In the genomic region with DNA sequence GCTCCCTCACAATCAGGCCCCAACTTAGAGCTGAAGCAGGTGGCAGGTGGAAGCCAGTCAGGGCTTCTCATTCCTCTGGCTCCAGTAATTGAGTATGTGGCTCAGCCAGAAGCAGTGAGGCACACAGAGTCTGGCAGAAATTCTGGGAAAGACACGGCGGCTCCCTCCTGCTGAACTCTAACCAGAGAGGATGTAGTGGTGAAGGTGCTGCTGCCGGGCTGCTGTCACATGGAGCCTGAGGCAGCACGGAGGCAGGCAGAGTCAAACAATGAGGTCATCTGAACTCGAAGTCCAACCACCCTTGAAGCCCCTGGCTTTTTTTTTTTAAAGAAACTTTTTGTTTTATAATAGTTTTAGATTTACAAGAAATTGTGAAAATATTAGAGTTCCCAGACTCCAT, we compare ENCODE assay signal across 1 cellular context.
A peak's percentile ranks its signal among the peaks of the same experiment; 100 is the strongest.
TF ChIP-seq lines count a peak whose summit lies in the region.

No MANE protein-coding gene starts in this region.

TF ChIP-seq in HepG2, 621 proteins besides CTCF, POLR2A, EP300 and RAD21 (continued from another document and continues in another):
- TF ChIP-seq, protein P1, sequence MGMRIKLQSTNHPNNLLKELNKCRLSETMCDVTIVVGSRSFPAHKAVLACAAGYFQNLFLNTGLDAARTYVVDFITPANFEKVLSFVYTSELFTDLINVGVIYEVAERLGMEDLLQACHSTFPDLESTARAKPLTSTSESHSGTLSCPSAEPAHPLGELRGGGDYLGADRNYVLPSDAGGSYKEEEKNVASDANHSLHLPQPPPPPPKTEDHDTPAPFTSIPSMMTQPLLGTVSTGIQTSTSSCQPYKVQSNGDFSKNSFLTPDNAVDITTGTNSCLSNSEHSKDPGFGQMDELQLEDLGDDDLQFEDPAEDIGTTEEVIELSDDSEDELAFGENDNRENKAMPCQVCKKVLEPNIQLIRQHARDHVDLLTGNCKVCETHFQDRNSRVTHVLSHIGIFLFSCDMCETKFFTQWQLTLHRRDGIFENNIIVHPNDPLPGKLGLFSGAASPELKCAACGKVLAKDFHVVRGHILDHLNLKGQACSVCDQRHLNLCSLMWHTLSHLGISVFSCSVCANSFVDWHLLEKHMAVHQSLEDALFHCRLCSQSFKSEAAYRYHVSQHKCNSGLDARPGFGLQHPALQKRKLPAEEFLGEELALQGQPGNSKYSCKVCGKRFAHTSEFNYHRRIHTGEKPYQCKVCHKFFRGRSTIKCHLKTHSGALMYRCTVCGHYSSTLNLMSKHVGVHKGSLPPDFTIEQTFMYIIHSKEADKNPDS (CRISPR knock-in tag; IDR thresholded peaks at IDR 0.05) = 0 out of 2 replicates have a peak, but pooled peaks have one; percentile 33
- no peak for TF ChIP-seq ZIK1 (CRISPR knock-in tag; IDR thresholded peaks at IDR 0.05; ENCODE audit: borderline replicate concordance, low read depth)
- TF ChIP-seq ZNF709 (CRISPR knock-in tag; IDR thresholded peaks at IDR 0.05) = no peak
- TF ChIP-seq ZFX (CRISPR knock-in tag; IDR thresholded peaks at IDR 0.05; ENCODE audit: low read depth) = 0 out of 2 replicates have a peak, but pooled peaks have one; percentile 19
- TF ChIP-seq AKAP8 (CRISPR knock-in tag; IDR thresholded peaks at IDR 0.05) = no peak
- TF ChIP-seq ERF (CRISPR knock-in tag; IDR thresholded peaks at IDR 0.05) = peak; percentile 59; the same call in 1 of the 2 replicates
- TF ChIP-seq ZNF652 (CRISPR knock-in tag; IDR thresholded peaks at IDR 0.05; ENCODE audit: borderline replicate concordance, low read depth) = peak; percentile 76
- TF ChIP-seq, protein P2, sequence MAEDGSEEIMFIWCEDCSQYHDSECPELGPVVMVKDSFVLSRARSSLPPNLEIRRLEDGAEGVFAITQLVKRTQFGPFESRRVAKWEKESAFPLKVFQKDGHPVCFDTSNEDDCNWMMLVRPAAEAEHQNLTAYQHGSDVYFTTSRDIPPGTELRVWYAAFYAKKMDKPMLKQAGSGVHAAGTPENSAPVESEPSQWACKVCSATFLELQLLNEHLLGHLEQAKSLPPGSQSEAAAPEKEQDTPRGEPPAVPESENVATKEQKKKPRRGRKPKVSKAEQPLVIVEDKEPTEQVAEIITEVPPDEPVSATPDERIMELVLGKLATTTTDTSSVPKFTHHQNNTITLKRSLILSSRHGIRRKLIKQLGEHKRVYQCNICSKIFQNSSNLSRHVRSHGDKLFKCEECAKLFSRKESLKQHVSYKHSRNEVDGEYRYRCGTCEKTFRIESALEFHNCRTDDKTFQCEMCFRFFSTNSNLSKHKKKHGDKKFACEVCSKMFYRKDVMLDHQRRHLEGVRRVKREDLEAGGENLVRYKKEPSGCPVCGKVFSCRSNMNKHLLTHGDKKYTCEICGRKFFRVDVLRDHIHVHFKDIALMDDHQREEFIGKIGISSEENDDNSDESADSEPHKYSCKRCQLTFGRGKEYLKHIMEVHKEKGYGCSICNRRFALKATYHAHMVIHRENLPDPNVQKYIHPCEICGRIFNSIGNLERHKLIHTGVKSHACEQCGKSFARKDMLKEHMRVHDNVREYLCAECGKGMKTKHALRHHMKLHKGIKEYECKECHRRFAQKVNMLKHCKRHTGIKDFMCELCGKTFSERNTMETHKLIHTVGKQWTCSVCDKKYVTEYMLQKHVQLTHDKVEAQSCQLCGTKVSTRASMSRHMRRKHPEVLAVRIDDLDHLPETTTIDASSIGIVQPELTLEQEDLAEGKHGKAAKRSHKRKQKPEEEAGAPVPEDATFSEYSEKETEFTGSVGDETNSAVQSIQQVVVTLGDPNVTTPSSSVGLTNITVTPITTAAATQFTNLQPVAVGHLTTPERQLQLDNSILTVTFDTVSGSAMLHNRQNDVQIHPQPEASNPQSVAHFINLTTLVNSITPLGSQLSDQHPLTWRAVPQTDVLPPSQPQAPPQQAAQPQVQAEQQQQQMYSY (CRISPR knock-in tag; IDR thresholded peaks at IDR 0.05) = no peak
- TF ChIP-seq, protein P3, sequence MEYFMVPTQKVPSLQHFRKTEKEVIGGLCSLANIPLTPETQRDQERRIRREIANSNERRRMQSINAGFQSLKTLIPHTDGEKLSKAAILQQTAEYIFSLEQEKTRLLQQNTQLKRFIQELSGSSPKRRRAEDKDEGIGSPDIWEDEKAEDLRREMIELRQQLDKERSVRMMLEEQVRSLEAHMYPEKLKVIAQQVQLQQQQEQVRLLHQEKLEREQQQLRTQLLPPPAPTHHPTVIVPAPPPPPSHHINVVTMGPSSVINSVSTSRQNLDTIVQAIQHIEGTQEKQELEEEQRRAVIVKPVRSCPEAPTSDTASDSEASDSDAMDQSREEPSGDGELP (IDR thresholded peaks at IDR 0.05; ENCODE audit: borderline replicate concordance, low read depth) = peak; percentile 54; the same call in 1 of the 2 replicates
- TF ChIP-seq, protein P4, sequence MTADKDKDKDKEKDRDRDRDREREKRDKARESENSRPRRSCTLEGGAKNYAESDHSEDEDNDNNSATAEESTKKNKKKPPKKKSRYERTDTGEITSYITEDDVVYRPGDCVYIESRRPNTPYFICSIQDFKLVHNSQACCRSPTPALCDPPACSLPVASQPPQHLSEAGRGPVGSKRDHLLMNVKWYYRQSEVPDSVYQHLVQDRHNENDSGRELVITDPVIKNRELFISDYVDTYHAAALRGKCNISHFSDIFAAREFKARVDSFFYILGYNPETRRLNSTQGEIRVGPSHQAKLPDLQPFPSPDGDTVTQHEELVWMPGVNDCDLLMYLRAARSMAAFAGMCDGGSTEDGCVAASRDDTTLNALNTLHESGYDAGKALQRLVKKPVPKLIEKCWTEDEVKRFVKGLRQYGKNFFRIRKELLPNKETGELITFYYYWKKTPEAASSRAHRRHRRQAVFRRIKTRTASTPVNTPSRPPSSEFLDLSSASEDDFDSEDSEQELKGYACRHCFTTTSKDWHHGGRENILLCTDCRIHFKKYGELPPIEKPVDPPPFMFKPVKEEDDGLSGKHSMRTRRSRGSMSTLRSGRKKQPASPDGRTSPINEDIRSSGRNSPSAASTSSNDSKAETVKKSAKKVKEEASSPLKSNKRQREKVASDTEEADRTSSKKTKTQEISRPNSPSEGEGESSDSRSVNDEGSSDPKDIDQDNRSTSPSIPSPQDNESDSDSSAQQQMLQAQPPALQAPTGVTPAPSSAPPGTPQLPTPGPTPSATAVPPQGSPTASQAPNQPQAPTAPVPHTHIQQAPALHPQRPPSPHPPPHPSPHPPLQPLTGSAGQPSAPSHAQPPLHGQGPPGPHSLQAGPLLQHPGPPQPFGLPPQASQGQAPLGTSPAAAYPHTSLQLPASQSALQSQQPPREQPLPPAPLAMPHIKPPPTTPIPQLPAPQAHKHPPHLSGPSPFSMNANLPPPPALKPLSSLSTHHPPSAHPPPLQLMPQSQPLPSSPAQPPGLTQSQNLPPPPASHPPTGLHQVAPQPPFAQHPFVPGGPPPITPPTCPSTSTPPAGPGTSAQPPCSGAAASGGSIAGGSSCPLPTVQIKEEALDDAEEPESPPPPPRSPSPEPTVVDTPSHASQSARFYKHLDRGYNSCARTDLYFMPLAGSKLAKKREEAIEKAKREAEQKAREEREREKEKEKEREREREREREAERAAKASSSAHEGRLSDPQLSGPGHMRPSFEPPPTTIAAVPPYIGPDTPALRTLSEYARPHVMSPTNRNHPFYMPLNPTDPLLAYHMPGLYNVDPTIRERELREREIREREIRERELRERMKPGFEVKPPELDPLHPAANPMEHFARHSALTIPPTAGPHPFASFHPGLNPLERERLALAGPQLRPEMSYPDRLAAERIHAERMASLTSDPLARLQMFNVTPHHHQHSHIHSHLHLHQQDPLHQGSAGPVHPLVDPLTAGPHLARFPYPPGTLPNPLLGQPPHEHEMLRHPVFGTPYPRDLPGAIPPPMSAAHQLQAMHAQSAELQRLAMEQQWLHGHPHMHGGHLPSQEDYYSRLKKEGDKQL (CRISPR knock-in tag; IDR thresholded peaks at IDR 0.05; ENCODE audit: low read depth) = 0 out of 2 replicates have a peak, but pooled peaks have one; percentile 17
- no peak for TF ChIP-seq ZSCAN29 (CRISPR knock-in tag; conservative IDR thresholded peaks at IDR 0.05)
- 0 out of 2 replicates have a peak, but pooled peaks have one; percentile 47 for TF ChIP-seq ZNF335 (CRISPR knock-in tag; IDR thresholded peaks at IDR 0.05)
- TF ChIP-seq, protein P5, sequence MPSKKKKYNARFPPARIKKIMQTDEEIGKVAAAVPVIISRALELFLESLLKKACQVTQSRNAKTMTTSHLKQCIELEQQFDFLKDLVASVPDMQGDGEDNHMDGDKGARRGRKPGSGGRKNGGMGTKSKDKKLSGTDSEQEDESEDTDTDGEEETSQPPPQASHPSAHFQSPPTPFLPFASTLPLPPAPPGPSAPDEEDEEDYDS (CRISPR knock-in tag; IDR thresholded peaks at IDR 0.05) = 0 out of 2 replicates have a peak, but pooled peaks have one; percentile 31
- TF ChIP-seq ZNF562 (CRISPR knock-in tag; IDR thresholded peaks at IDR 0.05; ENCODE audit: borderline replicate concordance) = no peak
- TF ChIP-seq MIER3 (CRISPR knock-in tag; IDR thresholded peaks at IDR 0.05; ENCODE audit: borderline replicate concordance) = no peak
- TF ChIP-seq ZNF430 (CRISPR knock-in tag; IDR thresholded peaks at IDR 0.05) = peak; percentile 64; the same call in 1 of the 2 replicates
- TF ChIP-seq FOSL2 (CRISPR knock-in tag; IDR thresholded peaks at IDR 0.05) = peak; percentile 50
- peak; percentile 42; the same call in 1 of the 2 replicates for TF ChIP-seq DMAP1 (CRISPR knock-in tag; IDR thresholded peaks at IDR 0.05)
- no peak for TF ChIP-seq NFIB (CRISPR knock-in tag; IDR thresholded peaks at IDR 0.05; ENCODE audit: borderline replicate concordance)
- TF ChIP-seq ZNF766 (CRISPR knock-in tag; IDR thresholded peaks at IDR 0.05; ENCODE audit: borderline replicate concordance) = no peak
- TF ChIP-seq FOXK1 (CRISPR knock-in tag; IDR thresholded peaks at IDR 0.05; ENCODE audit: borderline replicate concordance, low read depth) = no peak
- TF ChIP-seq ZNF33B (CRISPR knock-in tag; IDR thresholded peaks at IDR 0.05) = no peak
- peak; percentile 52; the same call in 1 of the 2 replicates for TF ChIP-seq KMT2B (CRISPR knock-in tag; IDR thresholded peaks at IDR 0.05)
- TF ChIP-seq TEAD3 (CRISPR knock-in tag; optimal IDR thresholded peaks at IDR 0.05; ENCODE audit: borderline replicate concordance) = no peak
- 0 out of 2 replicates have a peak, but pooled peaks have one; percentile 22 for TF ChIP-seq BCL6 (CRISPR knock-in tag; IDR thresholded peaks at IDR 0.05)
- no peak for TF ChIP-seq CBX1 (IDR thresholded peaks at IDR 0.05; ENCODE audit: low read depth)
- TF ChIP-seq MATR3 (CRISPR knock-in tag; IDR thresholded peaks at IDR 0.05) = no peak
- TF ChIP-seq MED13 (CRISPR knock-in tag; IDR thresholded peaks at IDR 0.05) = no peak
- TF ChIP-seq, protein P6, sequence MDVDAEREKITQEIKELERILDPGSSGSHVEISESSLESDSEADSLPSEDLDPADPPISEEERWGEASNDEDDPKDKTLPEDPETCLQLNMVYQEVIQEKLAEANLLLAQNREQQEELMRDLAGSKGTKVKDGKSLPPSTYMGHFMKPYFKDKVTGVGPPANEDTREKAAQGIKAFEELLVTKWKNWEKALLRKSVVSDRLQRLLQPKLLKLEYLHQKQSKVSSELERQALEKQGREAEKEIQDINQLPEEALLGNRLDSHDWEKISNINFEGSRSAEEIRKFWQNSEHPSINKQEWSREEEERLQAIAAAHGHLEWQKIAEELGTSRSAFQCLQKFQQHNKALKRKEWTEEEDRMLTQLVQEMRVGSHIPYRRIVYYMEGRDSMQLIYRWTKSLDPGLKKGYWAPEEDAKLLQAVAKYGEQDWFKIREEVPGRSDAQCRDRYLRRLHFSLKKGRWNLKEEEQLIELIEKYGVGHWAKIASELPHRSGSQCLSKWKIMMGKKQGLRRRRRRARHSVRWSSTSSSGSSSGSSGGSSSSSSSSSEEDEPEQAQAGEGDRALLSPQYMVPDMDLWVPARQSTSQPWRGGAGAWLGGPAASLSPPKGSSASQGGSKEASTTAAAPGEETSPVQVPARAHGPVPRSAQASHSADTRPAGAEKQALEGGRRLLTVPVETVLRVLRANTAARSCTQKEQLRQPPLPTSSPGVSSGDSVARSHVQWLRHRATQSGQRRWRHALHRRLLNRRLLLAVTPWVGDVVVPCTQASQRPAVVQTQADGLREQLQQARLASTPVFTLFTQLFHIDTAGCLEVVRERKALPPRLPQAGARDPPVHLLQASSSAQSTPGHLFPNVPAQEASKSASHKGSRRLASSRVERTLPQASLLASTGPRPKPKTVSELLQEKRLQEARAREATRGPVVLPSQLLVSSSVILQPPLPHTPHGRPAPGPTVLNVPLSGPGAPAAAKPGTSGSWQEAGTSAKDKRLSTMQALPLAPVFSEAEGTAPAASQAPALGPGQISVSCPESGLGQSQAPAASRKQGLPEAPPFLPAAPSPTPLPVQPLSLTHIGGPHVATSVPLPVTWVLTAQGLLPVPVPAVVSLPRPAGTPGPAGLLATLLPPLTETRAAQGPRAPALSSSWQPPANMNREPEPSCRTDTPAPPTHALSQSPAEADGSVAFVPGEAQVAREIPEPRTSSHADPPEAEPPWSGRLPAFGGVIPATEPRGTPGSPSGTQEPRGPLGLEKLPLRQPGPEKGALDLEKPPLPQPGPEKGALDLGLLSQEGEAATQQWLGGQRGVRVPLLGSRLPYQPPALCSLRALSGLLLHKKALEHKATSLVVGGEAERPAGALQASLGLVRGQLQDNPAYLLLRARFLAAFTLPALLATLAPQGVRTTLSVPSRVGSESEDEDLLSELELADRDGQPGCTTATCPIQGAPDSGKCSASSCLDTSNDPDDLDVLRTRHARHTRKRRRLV (CRISPR knock-in tag; IDR thresholded peaks at IDR 0.05) = no peak
- TF ChIP-seq, protein P7, sequence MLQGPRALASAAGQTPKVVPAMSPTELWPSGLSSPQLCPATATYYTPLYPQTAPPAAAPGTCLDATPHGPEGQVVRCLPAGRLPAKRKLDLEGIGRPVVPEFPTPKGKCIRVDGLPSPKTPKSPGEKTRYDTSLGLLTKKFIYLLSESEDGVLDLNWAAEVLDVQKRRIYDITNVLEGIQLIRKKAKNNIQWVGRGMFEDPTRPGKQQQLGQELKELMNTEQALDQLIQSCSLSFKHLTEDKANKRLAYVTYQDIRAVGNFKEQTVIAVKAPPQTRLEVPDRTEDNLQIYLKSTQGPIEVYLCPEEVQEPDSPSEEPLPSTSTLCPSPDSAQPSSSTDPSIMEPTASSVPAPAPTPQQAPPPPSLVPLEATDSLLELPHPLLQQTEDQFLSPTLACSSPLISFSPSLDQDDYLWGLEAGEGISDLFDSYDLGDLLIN (CRISPR knock-in tag; IDR thresholded peaks at IDR 0.05; ENCODE audit: borderline replicate concordance) = no peak
- no peak for TF ChIP-seq NR3C1 (CRISPR knock-in tag; IDR thresholded peaks at IDR 0.05)
- TF ChIP-seq ZFP36L1 (CRISPR knock-in tag; IDR thresholded peaks at IDR 0.05) = no peak
- TF ChIP-seq ZFY (CRISPR knock-in tag; IDR thresholded peaks at IDR 0.05) = peak; percentile 29; the same call in 1 of the 2 replicates
- TF ChIP-seq MYC (CRISPR knock-in tag; IDR thresholded peaks at IDR 0.05; ENCODE audit: borderline replicate concordance) = peak; percentile 79; the same call in 1 of the 2 replicates
- no peak for TF ChIP-seq ZNF124 (CRISPR knock-in tag; IDR thresholded peaks at IDR 0.05)
- TF ChIP-seq, protein P8, sequence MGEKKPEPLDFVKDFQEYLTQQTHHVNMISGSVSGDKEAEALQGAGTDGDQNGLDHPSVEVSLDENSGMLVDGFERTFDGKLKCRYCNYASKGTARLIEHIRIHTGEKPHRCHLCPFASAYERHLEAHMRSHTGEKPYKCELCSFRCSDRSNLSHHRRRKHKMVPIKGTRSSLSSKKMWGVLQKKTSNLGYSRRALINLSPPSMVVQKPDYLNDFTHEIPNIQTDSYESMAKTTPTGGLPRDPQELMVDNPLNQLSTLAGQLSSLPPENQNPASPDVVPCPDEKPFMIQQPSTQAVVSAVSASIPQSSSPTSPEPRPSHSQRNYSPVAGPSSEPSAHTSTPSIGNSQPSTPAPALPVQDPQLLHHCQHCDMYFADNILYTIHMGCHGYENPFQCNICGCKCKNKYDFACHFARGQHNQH (CRISPR knock-in tag; IDR thresholded peaks at IDR 0.05) = peak; percentile 32; the same call in 1 of the 2 replicates
- no peak for TF ChIP-seq SMYD3 (CRISPR knock-in tag; IDR thresholded peaks at IDR 0.05)
- TF ChIP-seq ZNF20 (CRISPR knock-in tag; IDR thresholded peaks at IDR 0.05) = no peak
- 0 out of 2 replicates have a peak, but pooled peaks have one; percentile 66 for TF ChIP-seq ZNF501 (CRISPR knock-in tag; IDR thresholded peaks at IDR 0.05)
